8 cellular contexts compared by ENCODE assay signal in genomic region chr1:23554481-23555224, GRCh38. TPM values are rescaled to one million over a fixed set of nuclear protein-coding genes. Genes with fewer than 3 reads are reported as not detected.
DNase-seq lines count a peak whose midpoint lies in the region; ATAC-seq and TF ChIP-seq lines count a peak whose summit lies in the region.

No MANE protein-coding gene starts in this region.

- H3K9me3 ChIP-seq in Caco-2, result no peaks in the 10 kb centered on the region
- H3K9me3 ChIP-seq in HUES48 (ENCODE audit: control insufficient read depth, insufficient read depth, low read length), result no peaks in the 10 kb centered on the region
- H3K9me3 ChIP-seq in muscle layer of colon (ENCODE audit: low read length), result no peaks in the 10 kb centered on the region

- POLR2A ChIA-PET in Caco-2 (lab: Charles Lee), result interaction anchor here (0.6 to 2.3 kb wide), 7 partner anchors 8 to 355 kb away, joined by 3 to 25 read pairs (median 5); partner anchors contain the start of gene ELOA

- peaks cover 15% of the 10 kb centered on the region for H3K36me3 Mint-ChIP-seq in Caco-2 (ENCODE audit: insufficient read depth, unreplicated experiment)

- no peaks in the 10 kb centered on the region for H3K36me3 ChIP-seq in Caco-2 (ENCODE audit: control insufficient read depth, insufficient read depth, low read length)
- H3K36me3 ChIP-seq in HUES48 (ENCODE audit: control insufficient read depth, insufficient read depth, low read length), result peaks cover 9% of the 10 kb centered on the region; the same call in 1 of the 2 replicates
- H3K36me3 ChIP-seq in muscle layer of colon (ENCODE audit: insufficient read depth, low read length), result peaks cover 12% of the 10 kb centered on the region

- peak; percentile 33 for ATAC-seq in GM19468 (IDR thresholded peaks at IDR 0.05; ENCODE audit: extremely low read depth, unreplicated experiment)

- no peaks in the 10 kb centered on the region for H3K9me3 Mint-ChIP-seq in Caco-2 (ENCODE audit: unreplicated experiment)

- H3K27me3 Mint-ChIP-seq in Caco-2 (ENCODE audit: insufficient read depth, unreplicated experiment), result no peaks in the 10 kb centered on the region

- H3K4me1 ChIP-seq in Caco-2 (peaks cover 38% of the 10 kb centered on the region), HUES48 (ENCODE audit: control insufficient read depth, insufficient read depth, low read length) (peaks cover 37% of the 10 kb centered on the region), muscle layer of colon (ENCODE audit: insufficient read depth, low read length) (peaks cover 43% of the 10 kb centered on the region)

- peak overlapping the region; percentile 89 for H3K4me3 Mint-ChIP-seq in Caco-2 (ENCODE audit: unreplicated experiment)

- DNase-seq in Caco-2, result peak; percentile 83 to 87
- peak; percentile 54 for DNase-seq in NOMO-1 treated with DMSO at 0.1 percent for 48 hours (lab: John Stamatoyannopoulos, UW; ENCODE audit: unreplicated experiment)
- peak; percentile 77 for DNase-seq in activated T-cell treated with anti-CD3 and anti-CD28 coated beads for 4 hours
- DNase-seq in epithelial cell of prostate (ENCODE audit: low read depth, low spot score), result no peak
- DNase-seq in stimulated activated CD8-positive, alpha-beta memory T cell treated with anti-CD3 and anti-CD28 coated beads, Interleukin-7, amount 100 ng/mL, for 1 hour (ENCODE audit: low read depth in 2 of 2), result peak; percentile 68 to 73

- H3K9ac ChIP-seq in HUES48 (ENCODE audit: low read depth, low read length), result peak overlapping the region; percentile 71
- peak overlapping the region; percentile 50 for H3K9ac ChIP-seq in muscle layer of colon (ENCODE audit: low read length)

- BruUV-seq in Caco-2 (replicated peaks; lab: Mats Ljungman, UMichigan), result no TSS peak

- CTCF ChIA-PET in Caco-2 (lab: Charles Lee), result interaction anchor here (0.5 to 4.1 kb wide), 9 partner anchors 14 to 137 kb away, joined by 3 to 17 read pairs (median 3); partner anchors contain the start of gene RPL11

- H3K4me1 Mint-ChIP-seq in Caco-2 (ENCODE audit: low read depth, unreplicated experiment), result peaks cover 18% of the 10 kb centered on the region

- no peaks in the 10 kb centered on the region for H3K27me3 ChIP-seq in Caco-2 (replicated peaks; ENCODE audit: control insufficient read depth, insufficient read depth, low read length)
- peaks cover 36% of the 10 kb centered on the region for H3K27me3 ChIP-seq in HUES48 (ENCODE audit: control insufficient read depth, insufficient read depth, low read length)
- H3K27me3 ChIP-seq in muscle layer of colon (ENCODE audit: control insufficient read depth in 1 of 2, insufficient read depth in 2 of 2, low read length in 2 of 2), result no peaks in the 10 kb centered on the region

- TF ChIP-seq CTCF in Caco-2 (IDR thresholded peaks at IDR 0.05; ENCODE audit: insufficient read depth in 1 of 2, low read depth in 1 of 2, low read length in 1 of 2, severe bottlenecking in 1 of 2, unreplicated experiment in 1 of 2), result peak in 1 of 2 experiments; percentile 31

- H3K27ac Mint-ChIP-seq in Caco-2 (ENCODE audit: unreplicated experiment), result peak overlapping the region; percentile 89

- intact Hi-C loops in Caco-2 (cut with micrococcal nuclease; ENCODE audit: unreplicated experiment), result loop anchor here (1.0 to 5.0 kb wide), 2 partner anchors 11 to 38 kb away; no protein-coding TSS in a partner anchor

- H3K4me3 ChIP-seq in Caco-2 (ENCODE audit: low read depth, low read length), result peak overlapping the region; percentile 62
- peak overlapping the region; percentile 62 for H3K4me3 ChIP-seq in HUES48 (ENCODE audit: low read depth, low read length)
- H3K4me3 ChIP-seq in muscle layer of colon (ENCODE audit: low read depth in 1 of 2, low read length in 2 of 2), result peak overlapping the region; percentile 41 to 49

- H3K27ac ChIP-seq in HUES48 (ENCODE audit: low read depth, low read length) (peak overlapping the region; percentile 97), epithelial cell of prostate (peak overlapping the region; percentile 78), muscle layer of colon (ENCODE audit: low read depth, low read length) (peak overlapping the region; percentile 89)

RNA-seq across cellular contexts. Expression of gene ID3, which starts 4.6 kb away (rescaled TPM):
- 13.7 and 18.0 TPM in 2 replicates for total RNA-seq in Caco-2 (2022)

RNA-seq across cellular contexts. Expression of gene E2F2, which starts 23.6 kb away (rescaled TPM):
- total RNA-seq in Caco-2 (2022), result 9.1 and 9.5 TPM in 2 replicates
